Comparison of ENCODE assay signal across 11 cellular contexts in genomic region chr2:106270471-106270891, GRCh38.
A peak's percentile ranks its signal among the peaks of the same experiment; 100 is the strongest.
DNase-seq lines count a peak whose midpoint lies in the region; ATAC-seq, FAIRE-seq and TF ChIP-seq lines count a peak whose summit lies in the region.
"Had no signal": no experiment of that assay in that cellular context is flagged by ENCODE, and none has a peak within 500 bp of the region (broad histone marks: within the 10 kb centered on the region; RNA-seq: fewer than 3 reads in every experiment).

No MANE protein-coding gene starts in this region.

- no peaks in the 10 kb centered on the region for H3K27me3 ChIP-seq in lower lobe of right lung (ENCODE audit: low read depth)
- H3K27me3 ChIP-seq in tibial nerve, result peaks cover 0 to 7% of the 10 kb centered on the region in 2 donors

- peak overlapping the region; percentile 64 for H3K4me3 Mint-ChIP-seq in activated CD4-positive, alpha-beta T cell treated with anti-CD3 and anti-CD28 coated beads for 36 hours
- peak overlapping the region; percentile 36 for H3K4me3 Mint-ChIP-seq in MCF 10A (ENCODE audit: unreplicated experiment)

- no peak for ATAC-seq in activated CD4-positive, alpha-beta T cell treated with anti-CD3 and anti-CD28 coated beads for 36 hours
- ATAC-seq in lower lobe of right lung, result peak; percentile 58 to 61
- no peak for ATAC-seq in GM21529 (IDR thresholded peaks at IDR 0.05; ENCODE audit: unreplicated experiment)
- no peak for ATAC-seq in GM21576 (IDR thresholded peaks at IDR 0.05; ENCODE audit: unreplicated experiment)

- H3K9me3 ChIP-seq in lower lobe of right lung, result no peaks in the 10 kb centered on the region
- H3K9me3 ChIP-seq in tibial nerve, result no peaks in the 10 kb centered on the region
- no peaks in the 10 kb centered on the region for H3K9me3 ChIP-seq in kidney (ENCODE audit: control insufficient read depth in 1 of 2, low read length in 2 of 2)

- FAIRE-seq in kidney (lab: Jason Lieb, UNC), result no peak
- FAIRE-seq: A204.1, GM12891, HTR-8/SVneo had no signal

- H3K27ac Mint-ChIP-seq in activated CD4-positive, alpha-beta T cell treated with anti-CD3 and anti-CD28 coated beads for 36 hours, result no peak overlapping the region
- H3K27ac Mint-ChIP-seq in MCF 10A (ENCODE audit: low read depth, unreplicated experiment), result no peak overlapping the region

- no peak for DNase-seq in activated CD4-positive, alpha-beta T cell treated with anti-CD3 and anti-CD28 coated beads for 36 hours
- DNase-seq in activated CD4-positive, alpha-beta T cell treated with anti-CD3 and anti-CD28 coated beads for 1 hour, result no peak
- DNase-seq in MCF 10A (ENCODE audit: unreplicated experiment) (no peak), lower lobe of right lung (no peak), tibial nerve (ENCODE audit: low spot score in 2 of 2) (no peak), kidney (no peak)

- peaks cover 13% of the 10 kb centered on the region for H3K27me3 Mint-ChIP-seq in activated CD4-positive, alpha-beta T cell treated with anti-CD3 and anti-CD28 coated beads for 36 hours
- no peaks in the 10 kb centered on the region for H3K27me3 Mint-ChIP-seq in MCF 10A (ENCODE audit: insufficient read depth, unreplicated experiment)

- 80 to 91% methylated on average over 7 to 9 of the region's 9 CpGs for WGBS in tibial nerve, 2 donors

- intact Hi-C loops in activated CD4-positive, alpha-beta T cell treated with anti-CD3 and anti-CD28 coated beads for 36 hours (cut with DNase I, micrococcal nuclease), result no loop called here
- intact Hi-C loops in MCF 10A (cut with micrococcal nuclease), result no loop called here
- intact Hi-C loops in lower lobe of right lung (cut with DNase I), result no loop called here
- intact Hi-C loops in kidney (cut with DNase I), result no loop called here

- POLR2A ChIA-PET in activated CD4-positive, alpha-beta T cell treated with anti-CD3 and anti-CD28 coated beads for 36 hours (lab: Charles Lee), result no interaction called here
- POLR2A ChIA-PET in MCF 10A (lab: Yijun Ruan, JAX), result no interaction called here

- H3K9me3 Mint-ChIP-seq in activated CD4-positive, alpha-beta T cell treated with anti-CD3 and anti-CD28 coated beads for 36 hours (ENCODE audit: low read depth), result no peaks in the 10 kb centered on the region
- no peaks in the 10 kb centered on the region for H3K9me3 Mint-ChIP-seq in MCF 10A (ENCODE audit: unreplicated experiment)

- peaks cover 10% of the 10 kb centered on the region for H3K4me1 ChIP-seq in lower lobe of right lung
- peaks cover 0 to 9% (median 0%) of the 10 kb centered on the region in 4 donors for H3K4me1 ChIP-seq in tibial nerve
- H3K4me1 ChIP-seq in kidney (ENCODE audit: control insufficient read depth in 1 of 2, insufficient read depth in 1 of 2, low read depth in 1 of 2, low read length in 2 of 2), result peaks cover 0 to 4% of the 10 kb centered on the region in 2 donors

- CTCF ChIA-PET in activated CD4-positive, alpha-beta T cell treated with anti-CD3 and anti-CD28 coated beads for 36 hours (lab: Charles Lee), result no interaction called here
- CTCF ChIA-PET in MCF 10A (lab: Yijun Ruan, JAX), result no interaction called here

- H3K4me1 Mint-ChIP-seq in activated CD4-positive, alpha-beta T cell treated with anti-CD3 and anti-CD28 coated beads for 36 hours, result peaks cover 12% of the 10 kb centered on the region
- peaks cover 6% of the 10 kb centered on the region for H3K4me1 Mint-ChIP-seq in MCF 10A (ENCODE audit: insufficient read depth, unreplicated experiment)

- peak overlapping the region in 1 of 2 donors; percentile 61 for H3K9ac ChIP-seq in kidney (ENCODE audit: low read length in 2 of 2)

- H3K4me3 ChIP-seq in lower lobe of right lung (peak overlapping the region; percentile 64), tibial nerve (peak overlapping the region in 3 of 4 donors; percentile 17 to 56 (median 19)), kidney (ENCODE audit: low read length in 2 of 2) (peak overlapping the region in 1 of 2 donors; percentile 72)

- H3K36me3 Mint-ChIP-seq in activated CD4-positive, alpha-beta T cell treated with anti-CD3 and anti-CD28 coated beads for 36 hours (ENCODE audit: low read depth), result no peaks in the 10 kb centered on the region
- H3K36me3 Mint-ChIP-seq in MCF 10A (ENCODE audit: insufficient read depth, unreplicated experiment), result no peaks in the 10 kb centered on the region

- no peak for TF ChIP-seq CTCF in MCF 10A (IDR thresholded peaks at IDR 0.05; ENCODE audit: unreplicated experiment)
- no peak for TF ChIP-seq CTCF in lower lobe of right lung (IDR thresholded peaks at IDR 0.05)
- TF ChIP-seq CTCF in tibial nerve (IDR thresholded peaks at IDR 0.05), result no peak
- TF ChIP-seq CTCF in kidney (IDR thresholded peaks at IDR 0.05; ENCODE audit: borderline replicate concordance, extremely low read depth, insufficient read depth), result no peak

- H3K36me3 ChIP-seq in lower lobe of right lung (no peaks in the 10 kb centered on the region), tibial nerve (no peaks in the 10 kb centered on the region), kidney (ENCODE audit: control insufficient read depth in 1 of 2, insufficient read depth in 2 of 2, low read length in 2 of 2) (no peaks in the 10 kb centered on the region)

- TF ChIP-seq POLR2A in tibial nerve (IDR thresholded peaks at IDR 0.05), result no peak

- H3K27ac ChIP-seq in lower lobe of right lung (peak overlapping the region; percentile 21), tibial nerve (no peak overlapping the region), kidney (ENCODE audit: low read depth in 2 of 2, low read length in 2 of 2) (no peak overlapping the region)

- no peak for TF ChIP-seq EP300 in tibial nerve (IDR thresholded peaks at IDR 0.05)

- no TSS peak for BruUV-seq in MCF 10A (replicated peaks; lab: Mats Ljungman, UMichigan)

Comparison
In these comparisons a context has a peak if more than half of its experiments do, and no peak if none do; other contexts are left out.
1. ATAC-seq: peak in lower lobe of right lung (2 of 2); none in activated CD4-positive, alpha-beta T cell treated with anti-CD3 and anti-CD28 coated beads for 36 hours (single experiment), GM21529 (single experiment) and GM21576 (single experiment).